25 cellular contexts compared by ENCODE assay signal in the genomic region with DNA sequence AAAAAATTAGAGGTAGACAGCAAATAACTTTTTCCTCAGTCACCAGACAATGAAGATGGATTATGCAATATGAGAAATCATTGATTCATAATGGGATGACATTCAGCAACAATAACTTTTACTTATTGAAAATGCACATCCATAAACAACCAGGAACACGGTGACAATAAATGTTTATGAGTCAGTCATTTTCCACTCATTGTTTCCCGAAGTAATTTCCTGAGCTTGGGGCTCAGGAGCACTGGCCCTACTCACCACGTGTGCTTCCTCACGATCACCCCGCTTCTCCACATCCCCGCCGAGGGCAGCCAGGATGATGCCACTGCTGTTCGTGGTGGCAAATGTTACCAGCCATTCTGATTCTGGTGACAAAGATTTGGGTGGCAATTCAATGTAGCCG.
DNase-seq lines count a peak whose midpoint lies in the region; ATAC-seq, FAIRE-seq and TF ChIP-seq lines count a peak whose summit lies in the region.
"Had no signal": no experiment of that assay in that cellular context is flagged by ENCODE, and none has a peak within 500 bp of the region (broad histone marks: within the 10 kb centered on the region; RNA-seq: fewer than 3 reads in every experiment).

No MANE protein-coding gene starts in this region.

- CTCF ChIA-PET in HepG2 (lab: Yijun Ruan, JAX; ENCODE audit: low intra/inter-chr PET ratio, low total read pairs) (no interaction called here), mammary epithelial cell (lab: Charles Lee; ENCODE audit: low non-redundant PET) (no interaction called here)

- ATAC-seq in HepG2 (no peak), right lobe of liver (no peak), left colon (peak; percentile 45), lower lobe of right lung (no peak), GM18517 (IDR thresholded peaks at IDR 0.05; ENCODE audit: unreplicated experiment) (no peak)

- no peak for TF ChIP-seq POLR2A in HepG2 (IDR thresholded peaks at IDR 0.05; ENCODE audit: insufficient read depth in 1 of 2, low read depth in 2 of 2, low read length in 2 of 2)
- no peak for TF ChIP-seq POLR2A in right lobe of liver (IDR thresholded peaks at IDR 0.05)

- in situ Hi-C loops in HepG2 (cut with HindIII; ENCODE audit: extremely low pct_ligation_motif_present, low pct_unique_long_range_greater_than_20kb) = no loop called here
- in situ Hi-C loops in mammary epithelial cell (cut with MboI; ENCODE audit: low sequenced_read_pairs in 2 of 2) = no loop called here

- dilution Hi-C loops in mammary epithelial cell (cut with HindIII; ENCODE audit: low sequenced_read_pairs) = no loop called here

- DNase-seq in HepG2 (ENCODE audit: low spot score) = no peak
- no peak for DNase-seq in right lobe of liver
- no peak for DNase-seq in mammary epithelial cell
- no peak for DNase-seq in left colon
- no peak for DNase-seq in urothelium cell line (ENCODE audit: low spot score)
- no peak for DNase-seq in lower lobe of right lung
- DNase-seq in NCI-H2196 treated with DMSO at 0.1 percent for 48 hours (lab: John Stamatoyannopoulos, UW; ENCODE audit: unreplicated experiment) = no peak
- DNase-seq: BE2C; CD4-positive, CD25-positive, alpha-beta regulatory T cell; COR-L47; DMS 273 treated with DMSO at 0.1 percent for 48 hours; DND-41; GDM1; Karpas-422; MM.1S; NCI-H1092 treated with DMSO at 0.1 percent for 48 hours; NCI-H146; NCI-H2081; NCI-H510A treated with DMSO at 0.1 percent for 48 hours; NCI-H774; OCI-M1; SHP77 treated with DMSO at 0.1 percent for 48 hours; SK-N-SH had no signal

- no peak overlapping the region for H3K4me2 ChIP-seq in HepG2 (ENCODE audit: low read depth, low read length)
- peak overlapping the region; percentile 56 for H3K4me2 ChIP-seq in mammary epithelial cell (ENCODE audit: insufficient read depth, low read depth, low read length)
- H3K4me2 ChIP-seq: SK-N-SH had no signal

- no peak for TF ChIP-seq RAD21 in HepG2 (CRISPR knock-in tag; IDR thresholded peaks at IDR 0.05)

- H3K9me3 ChIP-seq in HepG2 (ENCODE audit: low read length) = no peaks in the 10 kb centered on the region
- H3K9me3 ChIP-seq in right lobe of liver = no peaks in the 10 kb centered on the region
- no peaks in the 10 kb centered on the region for H3K9me3 ChIP-seq in mammary epithelial cell (replicated peaks; ENCODE audit: insufficient read depth, low read length)
- H3K9me3 ChIP-seq in lower lobe of right lung = no peaks in the 10 kb centered on the region
- H3K9me3 ChIP-seq: BE2C, HAP-1, SK-N-SH had no signal

- 95% methylated on average over 9 of the region's 9 CpGs for WGBS in HepG2 (ENCODE audit: low lambda C conversion rate)
- 75% methylated on average over 9 of the region's 9 CpGs for WGBS in right lobe of liver (ENCODE audit: insufficient coverage, low coverage, low lambda C conversion rate, missing lambda C conversion rate)
- WGBS in mammary epithelial cell (ENCODE audit: low coverage, missing lambda C conversion rate) = 91% methylated on average over 7 of the region's 9 CpGs

- no peaks in the 10 kb centered on the region for H4K20me1 ChIP-seq in HepG2 (ENCODE audit: insufficient read depth, low read length)
- H4K20me1 ChIP-seq in mammary epithelial cell (ENCODE audit: insufficient read depth, low read length) = no peaks in the 10 kb centered on the region

- H3K27ac ChIP-seq in HepG2 (ENCODE audit: extremely low read length, insufficient read depth, low read length) = no peak overlapping the region
- no peak overlapping the region for H3K27ac ChIP-seq in right lobe of liver
- H3K27ac ChIP-seq in mammary epithelial cell (ENCODE audit: insufficient read depth, low read depth, low read length) = peak overlapping the region; percentile 56
- H3K27ac ChIP-seq in lower lobe of right lung = no peak overlapping the region

- H3K9ac ChIP-seq in HepG2 (ENCODE audit: insufficient read depth, low read depth, low read length) (no peak overlapping the region), mammary epithelial cell (ENCODE audit: insufficient read depth, low read length) (no peak overlapping the region)
- H3K9ac ChIP-seq: SK-N-SH had no signal

- POLR2A ChIA-PET in HepG2 (lab: Yijun Ruan, JAX) = no interaction called here

- H3K79me2 ChIP-seq in HepG2 (ENCODE audit: insufficient read depth, low read length) (no peaks in the 10 kb centered on the region), mammary epithelial cell (ENCODE audit: insufficient read depth, low read length) (no peaks in the 10 kb centered on the region)

- H2AFZ ChIP-seq in HepG2 (ENCODE audit: low read length) = no peak overlapping the region
- H2AFZ ChIP-seq in mammary epithelial cell (ENCODE audit: low read depth, low read length) = no peak overlapping the region

- H3K36me3 ChIP-seq in HepG2 (replicated peaks in 1 of 2; ENCODE audit: control insufficient read depth in 1 of 2, insufficient read depth in 2 of 2, low read length in 2 of 2) (no peaks in the 10 kb centered on the region), right lobe of liver (no peaks in the 10 kb centered on the region), mammary epithelial cell (ENCODE audit: insufficient read depth, low read length) (peaks cover 13% of the 10 kb centered on the region), lower lobe of right lung (no peaks in the 10 kb centered on the region)
- H3K36me3 ChIP-seq: BE2C, HAP-1 had no signal

- TF ChIP-seq EP300 in HepG2 (IDR thresholded peaks at IDR 0.05; ENCODE audit: low read depth in 2 of 2, low read length in 2 of 2) (no peak), HepG2 (CRISPR knock-in tag; IDR thresholded peaks at IDR 0.05; ENCODE audit: borderline replicate concordance) (no peak)

- H3K4me1 ChIP-seq in HepG2 (ENCODE audit: insufficient read depth, low read length) (peaks cover 49% of the 10 kb centered on the region), right lobe of liver (no peaks in the 10 kb centered on the region), mammary epithelial cell (ENCODE audit: insufficient read depth, low read length) (peaks cover 33% of the 10 kb centered on the region), lower lobe of right lung (no peaks in the 10 kb centered on the region)
- H3K4me1 ChIP-seq: BE2C, HAP-1 had no signal

- FAIRE-seq in HepG2 (lab: Jason Lieb, UNC) (no peak), urothelium cell line (lab: Jason Lieb, UNC) (peak; percentile 94)

- no peaks in the 10 kb centered on the region for H3K27me3 ChIP-seq in HepG2 (ENCODE audit: control insufficient read depth in 1 of 2, insufficient read depth in 2 of 2, low read length in 2 of 2)
- no peaks in the 10 kb centered on the region for H3K27me3 ChIP-seq in right lobe of liver
- no peaks in the 10 kb centered on the region for H3K27me3 ChIP-seq in mammary epithelial cell (ENCODE audit: insufficient read depth, low read length)
- no peaks in the 10 kb centered on the region for H3K27me3 ChIP-seq in lower lobe of right lung (ENCODE audit: low read depth)
- H3K27me3 ChIP-seq: BE2C had no signal

- TF ChIP-seq CTCF in HepG2 (CRISPR knock-in tag; IDR thresholded peaks at IDR 0.05) (no peak), right lobe of liver (IDR thresholded peaks at IDR 0.05) (no peak), mammary epithelial cell (conservative IDR thresholded peaks at IDR 0.05 in 1 of 2, IDR thresholded peaks at IDR 0.05 in 1 of 2; ENCODE audit: extremely low read depth in 1 of 2, insufficient read depth in 1 of 2, low read depth in 1 of 2, low read length in 2 of 2) (no peak), lower lobe of right lung (IDR thresholded peaks at IDR 0.05) (no peak)

- intact Hi-C loops in HepG2 (cut with micrococcal nuclease; ENCODE audit: unreplicated experiment) (no loop called here), right lobe of liver (cut with DNase I) (no loop called here), mammary epithelial cell (cut with micrococcal nuclease) (loop anchor here (2.0 kb wide), 1 partner anchor 33 kb away; no protein-coding TSS in a partner anchor), left colon (cut with DNase I, micrococcal nuclease) (no loop called here), lower lobe of right lung (cut with DNase I) (no loop called here)

- no TSS peak for BruUV-seq in HepG2 (replicated peaks; lab: Mats Ljungman, UMichigan)
- no TSS peak for BruUV-seq in mammary epithelial cell (replicated peaks; lab: Mats Ljungman, UMichigan)

- H3K4me3 ChIP-seq in HepG2 (replicated peaks in 1 of 3; ENCODE audit: insufficient read depth in 1 of 3, low read depth in 2 of 3, low read length in 3 of 3) = no peak overlapping the region
- H3K4me3 ChIP-seq in right lobe of liver = no peak overlapping the region
- no peak overlapping the region for H3K4me3 ChIP-seq in mammary epithelial cell (replicated peaks in 1 of 3; ENCODE audit: insufficient read depth in 1 of 3, low read depth in 2 of 3, low read length in 3 of 3)
- H3K4me3 ChIP-seq in lower lobe of right lung = no peak overlapping the region
- H3K4me3 ChIP-seq: HAP-1 had no signal

TF ChIP-seq in HepG2, 621 proteins besides CTCF, POLR2A, EP300 and RAD21 (continues in another document):
- no peak for TF ChIP-seq ZUFSP (CRISPR knock-in tag; IDR thresholded peaks at IDR 0.05; ENCODE audit: borderline replicate concordance)
- peak; percentile 28; the same call in 1 of the 2 replicates for TF ChIP-seq CEBPB (IDR thresholded peaks at IDR 0.05; ENCODE audit: borderline replicate concordance, low read depth, low read length)
